Comparison of ENCODE assay signal across 1 cellular context in the genomic region with DNA sequence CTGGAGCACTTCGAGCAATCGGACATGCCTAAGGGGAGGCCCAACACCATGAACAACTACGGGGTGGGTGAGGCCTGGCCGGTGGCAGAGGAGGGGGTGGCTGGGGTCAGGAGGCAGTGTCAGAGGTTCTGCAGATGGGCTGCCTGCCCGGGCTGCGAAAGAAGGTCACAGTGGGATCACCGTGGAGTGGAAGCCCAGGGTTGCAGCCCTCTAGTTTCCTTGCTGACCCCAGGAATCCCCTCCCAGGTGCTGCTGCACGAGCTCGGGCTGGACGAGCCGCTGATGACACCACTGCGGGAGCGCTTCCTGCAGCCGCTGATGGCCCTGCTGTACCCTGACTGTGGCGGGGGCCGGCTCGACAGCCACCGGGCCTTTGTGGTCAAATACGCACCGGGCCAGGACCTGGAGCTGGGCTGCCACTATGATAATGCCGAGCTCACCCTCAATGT.
TF ChIP-seq lines count a peak whose summit lies in the region.

No MANE protein-coding gene starts in this region.

TF ChIP-seq in K562, 482 proteins besides CTCF, POLR2A, EP300 and RAD21:
- TF ChIP-seq POLR2G (IDR thresholded peaks at IDR 0.05; ENCODE audit: low read depth, low read length), result peak; percentile 68
- TF ChIP-seq ILF3 (IDR thresholded peaks at IDR 0.05; ENCODE audit: borderline replicate concordance), result no peak
- TF ChIP-seq FIP1L1 (IDR thresholded peaks at IDR 0.05; ENCODE audit: low read depth, low read length, poor library complexity, severe bottlenecking), result peak; percentile 22
- 0 out of 2 replicates have a peak, but pooled peaks have one; percentile 6 for TF ChIP-seq POLR2AphosphoS5 (IDR thresholded peaks at IDR 0.05; ENCODE audit: control insufficient read depth, insufficient read depth, low read depth, low read length)
- 0 out of 2 replicates have a peak, but pooled peaks have one; percentile 71 for TF ChIP-seq ZNF717 (CRISPR knock-in tag; IDR thresholded peaks at IDR 0.05)
- TF ChIP-seq RBM22 (IDR thresholded peaks at IDR 0.05; ENCODE audit: low read depth, low read length, poor library complexity, severe bottlenecking), result peak; percentile 2
- TF ChIP-seq, protein P1, sequence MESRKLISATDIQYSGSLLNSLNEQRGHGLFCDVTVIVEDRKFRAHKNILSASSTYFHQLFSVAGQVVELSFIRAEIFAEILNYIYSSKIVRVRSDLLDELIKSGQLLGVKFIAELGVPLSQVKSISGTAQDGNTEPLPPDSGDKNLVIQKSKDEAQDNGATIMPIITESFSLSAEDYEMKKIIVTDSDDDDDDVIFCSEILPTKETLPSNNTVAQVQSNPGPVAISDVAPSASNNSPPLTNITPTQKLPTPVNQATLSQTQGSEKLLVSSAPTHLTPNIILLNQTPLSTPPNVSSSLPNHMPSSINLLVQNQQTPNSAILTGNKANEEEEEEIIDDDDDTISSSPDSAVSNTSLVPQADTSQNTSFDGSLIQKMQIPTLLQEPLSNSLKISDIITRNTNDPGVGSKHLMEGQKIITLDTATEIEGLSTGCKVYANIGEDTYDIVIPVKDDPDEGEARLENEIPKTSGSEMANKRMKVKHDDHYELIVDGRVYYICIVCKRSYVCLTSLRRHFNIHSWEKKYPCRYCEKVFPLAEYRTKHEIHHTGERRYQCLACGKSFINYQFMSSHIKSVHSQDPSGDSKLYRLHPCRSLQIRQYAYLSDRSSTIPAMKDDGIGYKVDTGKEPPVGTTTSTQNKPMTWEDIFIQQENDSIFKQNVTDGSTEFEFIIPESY (CRISPR knock-in tag; IDR thresholded peaks at IDR 0.05), result peak; percentile 85
- TF ChIP-seq TCFL5 (CRISPR knock-in tag; conservative IDR thresholded peaks at IDR 0.05), result no peak
- TF ChIP-seq, protein P2, sequence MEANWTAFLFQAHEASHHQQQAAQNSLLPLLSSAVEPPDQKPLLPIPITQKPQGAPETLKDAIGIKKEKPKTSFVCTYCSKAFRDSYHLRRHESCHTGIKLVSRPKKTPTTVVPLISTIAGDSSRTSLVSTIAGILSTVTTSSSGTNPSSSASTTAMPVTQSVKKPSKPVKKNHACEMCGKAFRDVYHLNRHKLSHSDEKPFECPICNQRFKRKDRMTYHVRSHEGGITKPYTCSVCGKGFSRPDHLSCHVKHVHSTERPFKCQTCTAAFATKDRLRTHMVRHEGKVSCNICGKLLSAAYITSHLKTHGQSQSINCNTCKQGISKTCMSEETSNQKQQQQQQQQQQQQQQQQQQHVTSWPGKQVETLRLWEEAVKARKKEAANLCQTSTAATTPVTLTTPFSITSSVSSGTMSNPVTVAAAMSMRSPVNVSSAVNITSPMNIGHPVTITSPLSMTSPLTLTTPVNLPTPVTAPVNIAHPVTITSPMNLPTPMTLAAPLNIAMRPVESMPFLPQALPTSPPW (CRISPR knock-in tag; IDR thresholded peaks at IDR 0.05), result no peak
TF ChIP-seq in K562: peak in this region for 6.
